Comparison of ENCODE assay signal across 7 cellular contexts in the genomic region with DNA sequence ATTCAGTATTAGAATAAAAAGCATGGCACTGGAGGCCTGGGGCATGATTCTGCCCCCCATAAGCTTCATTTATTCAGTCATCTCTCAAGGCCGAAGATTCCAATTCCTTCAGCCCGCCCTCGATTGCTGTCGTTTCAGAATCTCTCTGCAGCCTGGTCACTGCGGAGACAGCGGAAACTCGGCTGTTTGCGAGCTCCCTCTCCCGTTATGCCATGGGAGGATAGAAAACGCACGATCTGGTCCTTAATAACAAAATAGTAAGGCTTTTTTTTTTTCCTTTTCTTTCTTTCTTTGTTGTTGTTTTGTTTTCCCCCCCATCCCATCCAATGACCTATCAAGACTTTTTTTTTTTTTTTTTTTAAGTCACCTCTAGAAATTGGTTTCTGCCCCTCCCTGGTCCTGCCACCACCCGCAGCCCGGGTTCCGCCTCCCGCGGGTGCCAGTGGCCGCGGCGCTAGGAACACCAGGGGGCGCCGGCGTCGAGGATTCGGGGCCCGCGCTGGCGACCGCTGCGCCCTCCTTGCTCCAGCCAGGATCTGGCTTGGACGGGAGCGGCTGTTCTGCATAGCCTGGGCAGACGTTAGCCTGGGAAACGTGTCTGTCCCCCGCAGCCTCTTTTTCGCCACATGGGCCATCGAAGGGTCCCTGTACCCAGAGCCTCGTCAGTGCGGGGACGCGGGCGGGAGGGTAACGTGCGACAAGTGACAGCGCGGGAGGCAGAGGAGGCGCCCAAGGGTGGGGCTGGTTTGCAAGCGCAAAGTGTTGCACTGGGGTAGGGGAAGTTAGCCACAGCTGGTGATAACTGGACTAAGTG. TPM values are rescaled to one million over a fixed set of nuclear protein-coding genes. Genes with fewer than 3 reads are reported as not detected.
DNase-seq lines count a peak whose midpoint lies in the region; ATAC-seq and TF ChIP-seq lines count a peak whose summit lies in the region.

No MANE protein-coding gene starts in this region.

- peak overlapping the region; percentile 86 for H2AFZ ChIP-seq in mammary epithelial cell (ENCODE audit: low read depth, low read length)

- intact Hi-C loops in mammary epithelial cell (cut with micrococcal nuclease), result loop anchor here (1.0 to 2.0 kb wide), 5 partner anchors 59 to 515 kb away; no protein-coding TSS in a partner anchor

- no peaks in the 10 kb centered on the region for H4K20me1 ChIP-seq in mammary epithelial cell (ENCODE audit: insufficient read depth, low read length)

- peak overlapping the region; percentile 20 to 43 (median 42) for H3K4me3 ChIP-seq in mammary epithelial cell (replicated peaks in 1 of 3; ENCODE audit: insufficient read depth in 1 of 3, low read depth in 2 of 3, low read length in 3 of 3)

- 8% methylated on average over 19 of the region's 47 CpGs for WGBS in mammary epithelial cell (ENCODE audit: low coverage, missing lambda C conversion rate)

- in situ Hi-C loops in mammary epithelial cell (cut with MboI; ENCODE audit: low sequenced_read_pairs in 2 of 2), result loop anchor here in 1 of 2 donors (5.0 kb wide), 1 partner anchor 89 kb away; no protein-coding TSS in a partner anchor

- no peaks in the 10 kb centered on the region for H3K79me2 ChIP-seq in mammary epithelial cell (ENCODE audit: insufficient read depth, low read length)

- no peak overlapping the region for H3K9ac ChIP-seq in mammary epithelial cell (ENCODE audit: insufficient read depth, low read length)

- TF ChIP-seq CTCF in VCaP (conservative IDR thresholded peaks at IDR 0.05), result peak; percentile 94
- TF ChIP-seq CTCF in mammary epithelial cell (conservative IDR thresholded peaks at IDR 0.05 in 1 of 2, IDR thresholded peaks at IDR 0.05 in 1 of 2; ENCODE audit: extremely low read depth in 1 of 2, insufficient read depth in 1 of 2, low read depth in 1 of 2, low read length in 2 of 2), result peak; percentile 57 to 83

- no peaks in the 10 kb centered on the region for H3K36me3 ChIP-seq in mammary epithelial cell (ENCODE audit: insufficient read depth, low read length)

- H3K27me3 ChIP-seq in mammary epithelial cell (ENCODE audit: insufficient read depth, low read length), result no peaks in the 10 kb centered on the region

- CTCF ChIA-PET in mammary epithelial cell (lab: Charles Lee; ENCODE audit: low non-redundant PET), result interaction anchor here (0.6 to 1.0 kb wide), 5 partner anchors 9 to 208 kb away, joined by 6 to 98 read pairs (median 12); no protein-coding TSS in a partner anchor

- H3K27ac ChIP-seq in VCaP (no peak overlapping the region), mammary epithelial cell (ENCODE audit: insufficient read depth, low read depth, low read length) (no peak overlapping the region)

- peak; percentile 95 for ATAC-seq in GM18498 (IDR thresholded peaks at IDR 0.05; ENCODE audit: unreplicated experiment)
- peak; percentile 76 for ATAC-seq in HG02973 (IDR thresholded peaks at IDR 0.05; ENCODE audit: unreplicated experiment)

- H3K9me3 ChIP-seq in mammary epithelial cell (replicated peaks; ENCODE audit: insufficient read depth, low read length), result no peaks in the 10 kb centered on the region

- H3K4me2 ChIP-seq in mammary epithelial cell (ENCODE audit: insufficient read depth, low read depth, low read length), result peak overlapping the region; percentile 97

- peaks cover 5% of the 10 kb centered on the region for H3K4me1 ChIP-seq in mammary epithelial cell (ENCODE audit: insufficient read depth, low read length)

- dilution Hi-C loops in mammary epithelial cell (cut with HindIII; ENCODE audit: low sequenced_read_pairs), result loop anchor here (5.0 kb wide), 1 partner anchor 64 kb away; no protein-coding TSS in a partner anchor

- DNase-seq in NCI-H2107 (lab: John Stamatoyannopoulos, UW) (peak; percentile 72), mammary epithelial cell (peak; percentile 54), iris pigment epithelial cell (ENCODE audit: low read depth) (peak; percentile 60)
- DNase-seq in stimulated activated CD4-positive, alpha-beta T cell treated with anti-CD3 and anti-CD28 coated beads, Interleukin-15, amount 100 ng/mL, for 24 hours, result peak; percentile 80

- no TSS peak for BruUV-seq in mammary epithelial cell (replicated peaks; lab: Mats Ljungman, UMichigan)

RNA-seq across cellular contexts. Expression of a gene that starts 10.0 kb away (rescaled TPM):
- total RNA-seq in mammary epithelial cell, result not detected
- polyA plus RNA-seq in mammary epithelial cell, result not detected
- not detected for polyA minus RNA-seq in mammary epithelial cell

RNA-seq across cellular contexts. Expression of a gene that starts 35.2 kb away (rescaled TPM):
- total RNA-seq in mammary epithelial cell, result not detected
- polyA plus RNA-seq in mammary epithelial cell, result not detected
- polyA minus RNA-seq in mammary epithelial cell, result not detected

RNA-seq across cellular contexts. Expression of a gene that starts 50.7 kb away (rescaled TPM):
- total RNA-seq in mammary epithelial cell, result 100 to 1,000 TPM in 1 of 2 donors, 10 to 100 TPM in 1; 84.9 to 115 TPM
- 32.6 TPM for polyA plus RNA-seq in mammary epithelial cell
- 87.9 TPM for polyA minus RNA-seq in mammary epithelial cell
